23 cellular contexts compared by ENCODE assay signal in the genomic region with DNA sequence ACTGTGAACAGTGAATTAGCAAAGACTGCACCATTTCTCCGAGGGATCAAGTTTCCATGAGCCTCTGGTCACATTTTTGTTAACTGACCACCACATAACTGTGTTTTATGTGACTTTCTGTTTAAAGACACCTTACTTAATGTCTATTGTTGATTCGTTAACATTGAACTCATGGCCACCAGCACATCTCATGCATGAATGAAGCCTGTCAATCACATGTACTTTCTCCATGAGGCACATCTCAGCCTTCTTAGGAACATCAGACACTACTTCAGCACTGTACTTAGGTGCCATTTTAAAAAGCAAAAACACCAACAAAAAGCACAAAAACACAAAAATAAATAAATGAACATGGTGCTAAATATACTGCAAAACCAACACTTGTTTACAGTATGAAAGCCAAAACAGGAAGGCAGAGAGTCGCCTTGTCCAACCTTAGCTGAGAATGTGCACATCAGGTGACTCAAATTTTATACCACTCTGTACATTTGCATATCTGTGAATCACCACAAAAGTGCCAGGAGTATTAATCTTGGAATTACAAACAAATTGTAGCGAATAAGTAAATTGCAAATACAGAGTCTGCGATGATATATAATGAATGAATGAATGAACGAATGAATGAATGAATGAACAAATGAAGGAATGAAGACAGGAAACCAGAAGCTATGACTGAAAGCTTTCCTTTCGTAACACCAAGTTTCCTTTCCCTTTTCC. TPM values are rescaled to one million over a fixed set of nuclear protein-coding genes. Genes with fewer than 3 reads are reported as not detected.
A peak's percentile ranks its signal among the peaks of the same experiment; 100 is the strongest.
DNase-seq lines count a peak whose midpoint lies in the region; ATAC-seq, FAIRE-seq and TF ChIP-seq lines count a peak whose summit lies in the region.
"Had no signal": no experiment of that assay in that cellular context is flagged by ENCODE, and none has a peak within 500 bp of the region (broad histone marks: within the 10 kb centered on the region; RNA-seq: fewer than 3 reads in every experiment).

No MANE protein-coding gene starts in this region.

- SMC1A ChIA-PET in GM12878 (lab: Charles Lee; ENCODE audit: uncharacterized antibody, unreplicated experiment) = no interaction called here

- peak; percentile 42 for ATAC-seq in activated CD8-positive, alpha-beta T cell treated with anti-CD3 and anti-CD28 coated beads for 36 hours
- no peak for ATAC-seq in activated CD8-positive, alpha-beta T cell treated with anti-CD3 and anti-CD28 coated beads, Interleukin-2, amount 10 ng/mL, durations not matched to agents 7 days and 5 days
- ATAC-seq in stimulated activated naive CD8-positive, alpha-beta T cell treated with anti-CD3 and anti-CD28 coated beads, Interleukin-15, amount 100 ng/mL, for 72 hours = peak; percentile 48
- ATAC-seq in stimulated activated naive CD8-positive, alpha-beta T cell treated with anti-CD3 and anti-CD28 coated beads, Interleukin-15, Interleukin-2, amounts not matched to agents 100 U/mL and 50 U/mL, for 24 hours = no peak
- ATAC-seq in GM12878 = no peak
- ATAC-seq in GM21529 (IDR thresholded peaks at IDR 0.05; ENCODE audit: unreplicated experiment) = no peak
- ATAC-seq: Right ventricle myocardium inferior had no signal

- no peak overlapping the region for H3K4me3 Mint-ChIP-seq in activated CD8-positive, alpha-beta T cell treated with anti-CD3 and anti-CD28 coated beads for 36 hours
- no peak overlapping the region for H3K4me3 Mint-ChIP-seq in activated CD8-positive, alpha-beta T cell treated with anti-CD3 and anti-CD28 coated beads, Interleukin-2, amount 10 ng/mL, durations not matched to agents 7 days and 5 days
- peak overlapping the region in 1 of 2 donors; percentile 26 for H3K4me3 Mint-ChIP-seq in stimulated activated naive CD8-positive, alpha-beta T cell treated with anti-CD3 and anti-CD28 coated beads, Interleukin-15, amount 100 ng/mL, for 72 hours
- H3K4me3 Mint-ChIP-seq: CD8-positive, alpha-beta memory T cell; HFFc6 had no signal

- DNase-seq in activated CD8-positive, alpha-beta T cell treated with anti-CD3 and anti-CD28 coated beads for 36 hours = no peak
- DNase-seq in activated CD8-positive, alpha-beta T cell treated with anti-CD3 and anti-CD28 coated beads, Interleukin-2, amount 10 ng/mL, durations not matched to agents 7 days and 5 days = no peak
- DNase-seq in stimulated activated naive CD8-positive, alpha-beta T cell treated with anti-CD3 and anti-CD28 coated beads, Interleukin-15, amount 100 ng/mL, for 72 hours = no peak
- DNase-seq in stimulated activated naive CD8-positive, alpha-beta T cell treated with anti-CD3 and anti-CD28 coated beads, Interleukin-15, Interleukin-2, amounts not matched to agents 100 U/mL and 50 U/mL, for 24 hours = no peak
- DNase-seq in GM12878 (ENCODE audit: low read depth, low spot score) (no peak), kidney glomerular epithelial cell (lab: John Stamatoyannopoulos, UW) (no peak), colonic mucosa (no peak)
- DNase-seq: Calu3; CD8-positive, alpha-beta memory T cell; DMS153; GDM1; H7; HFFc6; KBM-7; NCI-H1694; NCI-H2081; NCI-H2171 treated with DMSO at 0.1 percent for 48 hours; NCI-H524 treated with DMSO at 0.1 percent for 48 hours had no signal

- TF ChIP-seq EP300 in GM12878 (IDR thresholded peaks at IDR 0.05; ENCODE audit: borderline replicate concordance in 1 of 2, control insufficient read depth in 1 of 2, low read depth in 2 of 2, low read length in 2 of 2) = no peak

- no peaks in the 10 kb centered on the region for H3K36me3 Mint-ChIP-seq in activated CD8-positive, alpha-beta T cell treated with anti-CD3 and anti-CD28 coated beads for 36 hours (ENCODE audit: low read depth)
- no peaks in the 10 kb centered on the region for H3K36me3 Mint-ChIP-seq in activated CD8-positive, alpha-beta T cell treated with anti-CD3 and anti-CD28 coated beads, Interleukin-2, amount 10 ng/mL, durations not matched to agents 7 days and 5 days (ENCODE audit: low read depth)
- H3K36me3 Mint-ChIP-seq: CD8-positive, alpha-beta memory T cell had no signal

- no peak overlapping the region for H3K27ac Mint-ChIP-seq in activated CD8-positive, alpha-beta T cell treated with anti-CD3 and anti-CD28 coated beads for 36 hours
- no peak overlapping the region for H3K27ac Mint-ChIP-seq in activated CD8-positive, alpha-beta T cell treated with anti-CD3 and anti-CD28 coated beads, Interleukin-2, amount 10 ng/mL, durations not matched to agents 7 days and 5 days
- peak overlapping the region in 1 of 2 donors; percentile 40 for H3K27ac Mint-ChIP-seq in stimulated activated naive CD8-positive, alpha-beta T cell treated with anti-CD3 and anti-CD28 coated beads, Interleukin-15, amount 100 ng/mL, for 72 hours
- H3K27ac Mint-ChIP-seq: CD8-positive, alpha-beta memory T cell; HFFc6 had no signal

- CTCF ChIA-PET in activated CD8-positive, alpha-beta T cell treated with anti-CD3 and anti-CD28 coated beads for 36 hours (lab: Charles Lee) = interaction anchor here (1.8 kb wide), 1 partner anchor 506 kb away, joined by 6 read pairs; no protein-coding TSS in a partner anchor
- CTCF ChIA-PET in activated CD8-positive, alpha-beta T cell treated with anti-CD3 and anti-CD28 coated beads, Interleukin-2, amount 10 ng/mL, durations not matched to agents 7 days and 5 days (lab: Charles Lee) = no interaction called here
- CTCF ChIA-PET in GM12878 (lab: Yijun Ruan, JAX) = interaction anchor here (1.2 kb wide), 1 partner anchor 541 kb away, joined by 3 read pairs; no protein-coding TSS in a partner anchor

- H3K27me3 ChIP-seq in GM12878 (replicated peaks in 1 of 2; ENCODE audit: control insufficient read depth in 2 of 2, insufficient read depth in 2 of 2, low read length in 1 of 2) = no peaks in the 10 kb centered on the region; a peak in 1 of 4 replicates
- no peaks in the 10 kb centered on the region for H3K27me3 ChIP-seq in colonic mucosa

- RAD21 ChIA-PET in GM12878 (lab: Charles Lee; ENCODE audit: unreplicated experiment) = no interaction called here

- no peak overlapping the region for H3K27ac ChIP-seq in GM12878 (ENCODE audit: control insufficient read depth, insufficient read depth)
- H3K27ac ChIP-seq in colonic mucosa = no peak overlapping the region
- H3K27ac ChIP-seq: C4-2B had no signal

- POLR2A ChIA-PET in activated CD8-positive, alpha-beta T cell treated with anti-CD3 and anti-CD28 coated beads for 36 hours (lab: Charles Lee) = no interaction called here
- POLR2A ChIA-PET in activated CD8-positive, alpha-beta T cell treated with anti-CD3 and anti-CD28 coated beads, Interleukin-2, amount 10 ng/mL, durations not matched to agents 7 days and 5 days (lab: Charles Lee) = no interaction called here
- POLR2A ChIA-PET in GM12878 (lab: Charles Lee) = no interaction called here

- H3K36me3 ChIP-seq in GM12878 (ENCODE audit: control insufficient read depth in 2 of 2, insufficient read depth in 2 of 2, low read length in 1 of 2) (no peaks in the 10 kb centered on the region), colonic mucosa (no peaks in the 10 kb centered on the region)

- H3K4me3 ChIP-seq in GM12878 (no peak overlapping the region), colonic mucosa (no peak overlapping the region)

- H2AFZ ChIP-seq in GM12878 (ENCODE audit: control insufficient read depth, low read depth, low read length) = no peak overlapping the region

- in situ Hi-C loops in GM12878 (cut with MboI) = no loop called here

- H4K20me1 ChIP-seq in GM12878 (ENCODE audit: control insufficient read depth, insufficient read depth) = no peaks in the 10 kb centered on the region

- no peak for TF ChIP-seq RAD21 in GM12878 (IDR thresholded peaks at IDR 0.05; ENCODE audit: insufficient read depth, low read depth, low read length)

- intact Hi-C loops in activated CD8-positive, alpha-beta T cell treated with anti-CD3 and anti-CD28 coated beads for 36 hours (cut with micrococcal nuclease) = no loop called here
- intact Hi-C loops in GM12878 (cut with micrococcal nuclease; ENCODE audit: unreplicated experiment) = no loop called here
- intact Hi-C loops in colonic mucosa (cut with DNase I) = no loop called here

- no peaks in the 10 kb centered on the region for H3K9me3 Mint-ChIP-seq in activated CD8-positive, alpha-beta T cell treated with anti-CD3 and anti-CD28 coated beads for 36 hours
- H3K9me3 Mint-ChIP-seq in activated CD8-positive, alpha-beta T cell treated with anti-CD3 and anti-CD28 coated beads, Interleukin-2, amount 10 ng/mL, durations not matched to agents 7 days and 5 days (ENCODE audit: insufficient read depth) = no peaks in the 10 kb centered on the region
- no peaks in the 10 kb centered on the region for H3K9me3 Mint-ChIP-seq in stimulated activated naive CD8-positive, alpha-beta T cell treated with anti-CD3 and anti-CD28 coated beads, Interleukin-15, amount 100 ng/mL, for 72 hours
- H3K9me3 Mint-ChIP-seq: CD8-positive, alpha-beta memory T cell; HFFc6 had no signal

- 24% methylated on average over 7 of the region's 7 CpGs for WGBS in GM12878 (ENCODE audit: insufficient coverage, insufficient replicate concordance, low lambda C conversion rate, missing lambda C conversion rate)

- H3K4me1 Mint-ChIP-seq in activated CD8-positive, alpha-beta T cell treated with anti-CD3 and anti-CD28 coated beads for 36 hours (ENCODE audit: low read depth) = peaks cover 13% of the 10 kb centered on the region
- H3K4me1 Mint-ChIP-seq in activated CD8-positive, alpha-beta T cell treated with anti-CD3 and anti-CD28 coated beads, Interleukin-2, amount 10 ng/mL, durations not matched to agents 7 days and 5 days (ENCODE audit: low read depth) = peaks cover 7% of the 10 kb centered on the region
- H3K4me1 Mint-ChIP-seq in stimulated activated naive CD8-positive, alpha-beta T cell treated with anti-CD3 and anti-CD28 coated beads, Interleukin-15, amount 100 ng/mL, for 72 hours = peaks cover 21% of the 10 kb centered on the region
- H3K4me1 Mint-ChIP-seq: CD8-positive, alpha-beta memory T cell had no signal

- no peaks in the 10 kb centered on the region for H3K4me1 ChIP-seq in GM12878 (ENCODE audit: control insufficient read depth, insufficient read depth, low read length)
- H3K4me1 ChIP-seq in colonic mucosa = no peaks in the 10 kb centered on the region

- no peaks in the 10 kb centered on the region for H3K9me3 ChIP-seq in GM12878 (replicated peaks; ENCODE audit: control insufficient read depth, insufficient read depth, low read length)
- no peaks in the 10 kb centered on the region for H3K9me3 ChIP-seq in colonic mucosa

- no peak for TF ChIP-seq POLR2A in GM12878 (IDR thresholded peaks at IDR 0.05; ENCODE audit: low read depth, low read length)

- no peak overlapping the region for H3K9ac ChIP-seq in GM12878 (ENCODE audit: control insufficient read depth, insufficient read depth, low read length)
- H3K9ac ChIP-seq in colonic mucosa (ENCODE audit: low read depth in 2 of 2, low read length in 2 of 2) = no peak overlapping the region

- H3K27me3 Mint-ChIP-seq in activated CD8-positive, alpha-beta T cell treated with anti-CD3 and anti-CD28 coated beads for 36 hours = peaks cover 8% of the 10 kb centered on the region
- peaks cover 18% of the 10 kb centered on the region for H3K27me3 Mint-ChIP-seq in activated CD8-positive, alpha-beta T cell treated with anti-CD3 and anti-CD28 coated beads, Interleukin-2, amount 10 ng/mL, durations not matched to agents 7 days and 5 days (ENCODE audit: low read depth)
- no peaks in the 10 kb centered on the region for H3K27me3 Mint-ChIP-seq in stimulated activated naive CD8-positive, alpha-beta T cell treated with anti-CD3 and anti-CD28 coated beads, Interleukin-15, amount 100 ng/mL, for 72 hours

- TF ChIP-seq CTCF in activated CD8-positive, alpha-beta T cell treated with anti-CD3 and anti-CD28 coated beads for 36 hours (IDR thresholded peaks at IDR 0.05) = no peak
- TF ChIP-seq CTCF in GM12878 (IDR thresholded peaks at IDR 0.05 in 2 of 3, conservative IDR thresholded peaks at IDR 0.05 in 1 of 3; ENCODE audit: control insufficient read depth in 2 of 3, extremely low read depth in 1 of 3, insufficient read depth in 1 of 3, low read depth in 3 of 3, low read length in 3 of 3) (no peak), colonic mucosa (IDR thresholded peaks at IDR 0.05) (no peak)

- no peak overlapping the region for H3K4me2 ChIP-seq in GM12878 (ENCODE audit: control insufficient read depth, insufficient read depth)

- no peak for FAIRE-seq in GM12878 (lab: Jason Lieb, UNC)
- FAIRE-seq: A204.1, GM19239 had no signal

- no peaks in the 10 kb centered on the region for H3K79me2 ChIP-seq in GM12878 (ENCODE audit: control insufficient read depth, insufficient read depth, low read length)

- no TSS peak for BruUV-seq in GM12878 (replicated peaks; lab: Mats Ljungman, UMichigan)

RNA-seq across cellular contexts. Expression of gene UCN3, which starts 8.8 kb away (rescaled TPM):
- not detected for total RNA-seq in activated CD8-positive, alpha-beta T cell treated with anti-CD3 and anti-CD28 coated beads for 36 hours
- not detected for total RNA-seq in activated CD8-positive, alpha-beta T cell treated with anti-CD3 and anti-CD28 coated beads, Interleukin-2, amount 10 ng/mL, durations not matched to agents 7 days and 5 days
- total RNA-seq in GM12878 (2013; cell fraction: nucleolus; rRNA removed) = not detected in 2 replicates
- total RNA-seq in GM12878 (2014; rRNA removed) (not detected in 2 replicates), GM12878 (2014; rRNA removed; fragmentation: Illumina TruSeq; extraction: Trizol) (not detected in 2 replicates), GM12878 (2021) (not detected in 2 replicates), colonic mucosa (1 to 10 TPM; 4.0 TPM)
- polyA plus RNA-seq in GM12878 (2011; ENCODE audit: low read depth) = not detected
- polyA plus RNA-seq in GM12878 (2011; rRNA removed) (not detected in 2 replicates), GM12878 (2014; fragmentation: Illumina TruSeq; extraction: Trizol) (not detected in 2 replicates), GM12878 (2014; fragmentation: Nextera tagmentation; extraction: Ambion mirVana) (not detected), GM12878 (2014; rRNA removed) (not detected in 2 replicates), GM12878 (2016; fragmentation: Nextera tagmentation; extraction: Ambion mirVana) (not detected)
- not detected in 2 replicates for polyA plus RNA-seq in GM12878 (2011; cell fraction: cytosol; rRNA removed)
- not detected in 2 replicates for polyA plus RNA-seq in GM12878 (2011; cell fraction: nucleus; rRNA removed)
- not detected in 2 replicates for polyA plus RNA-seq in GM12878 (2012)
- polyA minus RNA-seq in GM12878 (2011; rRNA and poly(A)+ RNA removed) = not detected in 2 replicates
- polyA minus RNA-seq in GM12878 (2011; cell fraction: cytosol; rRNA and poly(A)+ RNA removed) = not detected in 2 replicates
- polyA minus RNA-seq in GM12878 (2011; cell fraction: nucleus; rRNA and poly(A)+ RNA removed) = not detected in 2 replicates
- total RNA-seq: Calu3; CD8-positive, alpha-beta memory T cell; H7; HFFc6; Right ventricle myocardium inferior had no signal
- polyA plus RNA-seq: CD8-positive, alpha-beta memory T cell had no signal

RNA-seq across cellular contexts. Expression of gene TUBAL3, which starts 48.7 kb away (rescaled TPM):
- total RNA-seq in activated CD8-positive, alpha-beta T cell treated with anti-CD3 and anti-CD28 coated beads for 36 hours = not detected
- not detected for total RNA-seq in activated CD8-positive, alpha-beta T cell treated with anti-CD3 and anti-CD28 coated beads, Interleukin-2, amount 10 ng/mL, durations not matched to agents 7 days and 5 days
- not detected in 2 replicates for total RNA-seq in GM12878 (2013; cell fraction: nucleolus; rRNA removed)
- total RNA-seq in GM12878 (2014; rRNA removed) (not detected in 2 replicates), GM12878 (2014; rRNA removed; fragmentation: Illumina TruSeq; extraction: Trizol) (not detected in 2 replicates), GM12878 (2021) (not detected in 2 replicates), colonic mucosa (10 to 100 TPM; 12.8 to 39.6 TPM)
- polyA plus RNA-seq in GM12878 (2011; ENCODE audit: low read depth) = not detected
- polyA plus RNA-seq in GM12878 (2011; rRNA removed) (0.03 TPM in 1 of 2 replicates, not detected in the other), GM12878 (2014; fragmentation: Illumina TruSeq; extraction: Trizol) (0.06 TPM in 1 of 2 replicates, not detected in the other), GM12878 (2014; fragmentation: Nextera tagmentation; extraction: Ambion mirVana) (not detected), GM12878 (2014; rRNA removed) (not detected in 2 replicates), GM12878 (2016; fragmentation: Nextera tagmentation; extraction: Ambion mirVana) (not detected)
- 0.05 TPM in 1 of 2 replicates, not detected in the other for polyA plus RNA-seq in GM12878 (2011; cell fraction: cytosol; rRNA removed)
- not detected in 2 replicates for polyA plus RNA-seq in GM12878 (2011; cell fraction: nucleus; rRNA removed)
- polyA plus RNA-seq in GM12878 (2012) = 0.11 TPM in 1 of 2 replicates, not detected in the other
- not detected in 2 replicates for polyA minus RNA-seq in GM12878 (2011; rRNA and poly(A)+ RNA removed)
- not detected in 2 replicates for polyA minus RNA-seq in GM12878 (2011; cell fraction: cytosol; rRNA and poly(A)+ RNA removed)
- not detected in 2 replicates for polyA minus RNA-seq in GM12878 (2011; cell fraction: nucleus; rRNA and poly(A)+ RNA removed)
- total RNA-seq: Calu3; CD8-positive, alpha-beta memory T cell; H7; HFFc6; Right ventricle myocardium inferior had no signal
- polyA plus RNA-seq: CD8-positive, alpha-beta memory T cell had no signal

RNA-seq across cellular contexts. Expression of gene NET1, which starts 56.4 kb away (rescaled TPM):
- total RNA-seq in activated CD8-positive, alpha-beta T cell treated with anti-CD3 and anti-CD28 coated beads for 36 hours = 10 to 100 TPM; 20.5 to 21.6 TPM
- total RNA-seq in activated CD8-positive, alpha-beta T cell treated with anti-CD3 and anti-CD28 coated beads, Interleukin-2, amount 10 ng/mL, durations not matched to agents 7 days and 5 days = 10 to 100 TPM; 29.9 to 38.6 TPM
- total RNA-seq in GM12878 (2013; cell fraction: nucleolus; rRNA removed) = 5.6 and 6.1 TPM in 2 replicates
- total RNA-seq in GM12878 (2014; rRNA removed) = 17.8 and 22.2 TPM in 2 replicates
- total RNA-seq in GM12878 (2014; rRNA removed; fragmentation: Illumina TruSeq; extraction: Trizol) = 16.0 and 18.3 TPM in 2 replicates
- 17.3 and 18.4 TPM in 2 replicates for total RNA-seq in GM12878 (2021)
- 8.2 TPM for polyA plus RNA-seq in GM12878 (2011; ENCODE audit: low read depth)
- 18.5 and 22.2 TPM in 2 replicates for polyA plus RNA-seq in GM12878 (2011; rRNA removed)
- 14.3 and 14.4 TPM in 2 replicates for polyA plus RNA-seq in GM12878 (2011; cell fraction: cytosol; rRNA removed)
- 10.2 and 10.4 TPM in 2 replicates for polyA plus RNA-seq in GM12878 (2011; cell fraction: nucleus; rRNA removed)
- polyA plus RNA-seq in GM12878 (2012) = 9.8 and 10.4 TPM in 2 replicates
- 21.2 and 23.9 TPM in 2 replicates for polyA plus RNA-seq in GM12878 (2014; fragmentation: Illumina TruSeq; extraction: Trizol)
- 1 to 10 TPM; 6.5 to 8.9 TPM for polyA plus RNA-seq in GM12878 (2014; fragmentation: Nextera tagmentation; extraction: Ambion mirVana)
- polyA plus RNA-seq in GM12878 (2014; rRNA removed) = 14.1 TPM in 2 replicates
- polyA plus RNA-seq in GM12878 (2016; fragmentation: Nextera tagmentation; extraction: Ambion mirVana) = 10 to 100 TPM; 21.9 to 22.7 TPM
- polyA minus RNA-seq in GM12878 (2011; rRNA and poly(A)+ RNA removed) = 23.5 and 24.7 TPM in 2 replicates
- 11.5 and 19.4 TPM in 2 replicates for polyA minus RNA-seq in GM12878 (2011; cell fraction: cytosol; rRNA and poly(A)+ RNA removed)
- polyA minus RNA-seq in GM12878 (2011; cell fraction: nucleus; rRNA and poly(A)+ RNA removed) = 7.7 and 13.4 TPM in 2 replicates
- total RNA-seq in colonic mucosa = 100 to 1,000 TPM; 174 to 455 TPM

Comparison
In these comparisons a context has a peak if more than half of its experiments do, and no peak if none do; other contexts are left out.
1. ATAC-seq: peak in activated CD8-positive, alpha-beta T cell treated with anti-CD3 and anti-CD28 coated beads for 36 hours (single experiment) and stimulated activated naive CD8-positive, alpha-beta T cell treated with anti-CD3 and anti-CD28 coated beads, Interleukin-15, amount 100 ng/mL, for 72 hours (single experiment); none in activated CD8-positive, alpha-beta T cell treated with anti-CD3 and anti-CD28 coated beads, Interleukin-2, amount 10 ng/mL, durations not matched to agents 7 days and 5 days (single experiment), stimulated activated naive CD8-positive, alpha-beta T cell treated with anti-CD3 and anti-CD28 coated beads, Interleukin-15, Interleukin-2, amounts not matched to agents 100 U/mL and 50 U/mL, for 24 hours (single experiment), GM12878 (single experiment) and GM21529 (single experiment).
2. RNA of gene UCN3, which starts 8.8 kb away (total RNA-seq): 4.0 TPM in colonic mucosa; not detected in activated CD8-positive, alpha-beta T cell treated with anti-CD3 and anti-CD28 coated beads for 36 hours, not detected in activated CD8-positive, alpha-beta T cell treated with anti-CD3 and anti-CD28 coated beads, Interleukin-2, amount 10 ng/mL, durations not matched to agents 7 days and 5 days and not detected in GM12878; every median in the first group is over 4 times any median in the second.
3. RNA of gene TUBAL3, which starts 48.7 kb away (total RNA-seq): 12.8 to 39.6 TPM in colonic mucosa; not detected in activated CD8-positive, alpha-beta T cell treated with anti-CD3 and anti-CD28 coated beads for 36 hours, not detected in activated CD8-positive, alpha-beta T cell treated with anti-CD3 and anti-CD28 coated beads, Interleukin-2, amount 10 ng/mL, durations not matched to agents 7 days and 5 days and not detected in GM12878; every median in the first group is over 10 times any median in the second.
4. RNA of gene NET1, which starts 56.4 kb away (total RNA-seq): 174 to 455 TPM in colonic mucosa; 29.9 to 38.6 TPM in activated CD8-positive, alpha-beta T cell treated with anti-CD3 and anti-CD28 coated beads, Interleukin-2, amount 10 ng/mL, durations not matched to agents 7 days and 5 days, 20.5 to 21.6 TPM in activated CD8-positive, alpha-beta T cell treated with anti-CD3 and anti-CD28 coated beads for 36 hours and 5.6 to 22.2 TPM in GM12878; every median in the first group is over 4 times any median in the second.